ENCODE assay signal across 8 cellular contexts in genomic region chr1:161192476-161193465, GRCh38. TPM values are rescaled to one million over a fixed set of nuclear protein-coding genes. Genes with fewer than 3 reads are reported as not detected.
DNase-seq lines count a peak whose midpoint lies in the region; ATAC-seq and TF ChIP-seq lines count a peak whose summit lies in the region.

No MANE protein-coding gene starts in this region.

- TF ChIP-seq CTCF in GM12872 (IDR thresholded peaks at IDR 0.05; ENCODE audit: insufficient read depth, low read depth, low read length): peak; percentile 97

- ATAC-seq in HG03108 (IDR thresholded peaks at IDR 0.05; ENCODE audit: unreplicated experiment) (peak; percentile 60), left lobe of liver (peak; percentile 72), HG03378 (IDR thresholded peaks at IDR 0.05; ENCODE audit: unreplicated experiment) (no peak)

- DNase-seq in NCI-H345 treated with DMSO at 0.1 percent for 48 hours (lab: John Stamatoyannopoulos, UW; ENCODE audit: unreplicated experiment): peak; percentile 52
- DNase-seq in activated CD4-positive, CD25-positive, alpha-beta regulatory T cell treated with anti-CD3 and anti-CD28 coated beads, Interleukin-2, amount 50 U/mL, for 16 hours (ENCODE audit: low read depth, low spot score): peak; percentile 51
- peak; percentile 67 for DNase-seq in central memory CD4-positive, alpha-beta T cell
- peak; percentile 73 for DNase-seq in left lobe of liver (ENCODE audit: low spot score)
- peak; percentile 46 to 56 for DNase-seq in stimulated activated CD4-positive, alpha-beta T cell treated with anti-CD3 and anti-CD28 coated beads, Interleukin-4, amount 100 ng/mL, for 48 hours (ENCODE audit: low read depth in 2 of 2)

RNA-seq across cellular contexts. Expression of gene ADAMTS4, which starts 6.1 kb away (rescaled TPM):
- 1.1 TPM for total RNA-seq in left lobe of liver

RNA-seq across cellular contexts. Expression of gene NDUFS2, which starts 9.4 kb away (rescaled TPM):
- total RNA-seq in left lobe of liver: 106 TPM

RNA-seq across cellular contexts. Expression of gene B4GALT3, which starts 15.5 kb away (rescaled TPM):
- 9.1 TPM for total RNA-seq in left lobe of liver

RNA-seq across cellular contexts. Expression of gene FCER1G, which starts 22.3 kb away (rescaled TPM):
- 13.4 TPM for total RNA-seq in left lobe of liver

RNA-seq across cellular contexts. Expression of gene PPOX, which starts 26.5 kb away (rescaled TPM):
- 9.3 TPM for total RNA-seq in left lobe of liver
